ENCODE assay signal across 12 cellular contexts in genomic region chr13:30375436-30375835, GRCh38. TPM values are rescaled to one million over a fixed set of nuclear protein-coding genes. Genes with fewer than 3 reads are reported as not detected.
DNase-seq lines count a peak whose midpoint lies in the region; ATAC-seq and TF ChIP-seq lines count a peak whose summit lies in the region.
"Had no signal": no experiment of that assay in that cellular context is flagged by ENCODE, and none has a peak within 500 bp of the region (broad histone marks: within the 10 kb centered on the region; RNA-seq: fewer than 3 reads in every experiment).

No MANE protein-coding gene starts in this region.

- H3K9me3 Mint-ChIP-seq in activated naive CD4-positive, alpha-beta T cell treated with anti-CD3 and anti-CD28 coated beads, Interleukin-2, amount 50 U/mL, for 24 hours, result no peaks in the 10 kb centered on the region
- peaks cover 2% of the 10 kb centered on the region for H3K9me3 Mint-ChIP-seq in activated naive CD8-positive, alpha-beta T cell treated with anti-CD3 and anti-CD28 coated beads, Interleukin-2, amount 10 ng/mL, durations not matched to agents 7 days and 5 days
- H3K9me3 Mint-ChIP-seq in type B pancreatic cell, result no peaks in the 10 kb centered on the region

- no peaks in the 10 kb centered on the region for H3K27me3 Mint-ChIP-seq in activated naive CD4-positive, alpha-beta T cell treated with anti-CD3 and anti-CD28 coated beads, Interleukin-2, amount 50 U/mL, for 24 hours
- no peaks in the 10 kb centered on the region for H3K27me3 Mint-ChIP-seq in activated naive CD8-positive, alpha-beta T cell treated with anti-CD3 and anti-CD28 coated beads, Interleukin-2, amount 10 ng/mL, durations not matched to agents 7 days and 5 days
- no peaks in the 10 kb centered on the region for H3K27me3 Mint-ChIP-seq in type B pancreatic cell

- no peak for DNase-seq in activated naive CD4-positive, alpha-beta T cell treated with anti-CD3 and anti-CD28 coated beads, Interleukin-2, amount 50 U/mL, for 16 hours
- peak; percentile 36 for DNase-seq in NCI-H2029 treated with DMSO at 0.1 percent for 48 hours (lab: John Stamatoyannopoulos, UW)
- DNase-seq in activated naive CD8-positive, alpha-beta T cell treated with anti-CD3 and anti-CD28 coated beads, Interleukin-2, amount 10 ng/mL, durations not matched to agents 7 days and 5 days, result no peak
- no peak for DNase-seq in type B pancreatic cell (ENCODE audit: extremely low spot score, unreplicated experiment)
- DNase-seq in Right ventricle myocardium superior, result no peak
- DNase-seq: activated gamma-delta T cell treated with Interleukin-2 at 50 U/mL for 16 hours, PC-9, right cardiac atrium, upper lobe of left lung had no signal

- no peak for ATAC-seq in activated naive CD8-positive, alpha-beta T cell treated with anti-CD3 and anti-CD28 coated beads, Interleukin-2, amount 10 ng/mL, durations not matched to agents 7 days and 5 days (ENCODE audit: low read depth)
- no peak for ATAC-seq in GM21360 (IDR thresholded peaks at IDR 0.05; ENCODE audit: unreplicated experiment)
- ATAC-seq in Right ventricle myocardium superior (ENCODE audit: poor library complexity), result no peak
- no peak for ATAC-seq in HG02970 (IDR thresholded peaks at IDR 0.05; ENCODE audit: low FRiP score, unreplicated experiment)

- intact Hi-C loops in Right ventricle myocardium superior (cut with DNase I), result no loop called here

- peak overlapping the region; percentile 64 for H3K27ac Mint-ChIP-seq in activated naive CD4-positive, alpha-beta T cell treated with anti-CD3 and anti-CD28 coated beads, Interleukin-2, amount 50 U/mL, for 24 hours
- peak overlapping the region; percentile 96 for H3K27ac Mint-ChIP-seq in activated naive CD8-positive, alpha-beta T cell treated with anti-CD3 and anti-CD28 coated beads, Interleukin-2, amount 10 ng/mL, durations not matched to agents 7 days and 5 days
- no peak overlapping the region for H3K27ac Mint-ChIP-seq in type B pancreatic cell

- no peak for TF ChIP-seq CTCF in type B pancreatic cell (conservative IDR thresholded peaks at IDR 0.05)

- no peaks in the 10 kb centered on the region for H3K36me3 Mint-ChIP-seq in activated naive CD4-positive, alpha-beta T cell treated with anti-CD3 and anti-CD28 coated beads, Interleukin-2, amount 50 U/mL, for 24 hours
- H3K36me3 Mint-ChIP-seq in activated naive CD8-positive, alpha-beta T cell treated with anti-CD3 and anti-CD28 coated beads, Interleukin-2, amount 10 ng/mL, durations not matched to agents 7 days and 5 days, result peaks cover 7% of the 10 kb centered on the region
- H3K36me3 Mint-ChIP-seq in type B pancreatic cell, result no peaks in the 10 kb centered on the region

- POLR2A ChIA-PET in activated naive CD8-positive, alpha-beta T cell treated with anti-CD3 and anti-CD28 coated beads, Interleukin-2, amount 10 ng/mL, durations not matched to agents 7 days and 5 days (lab: Charles Lee), result interaction anchor here (1.4 to 3.4 kb wide), 6 partner anchors 10 to 90 kb away, joined by 4 to 39 read pairs (median 15); partner anchors contain the start of genes HMGB1, KATNAL1 and UBE2L5

- H3K4me1 Mint-ChIP-seq in activated naive CD4-positive, alpha-beta T cell treated with anti-CD3 and anti-CD28 coated beads, Interleukin-2, amount 50 U/mL, for 24 hours, result peaks cover 93% of the 10 kb centered on the region
- H3K4me1 Mint-ChIP-seq in activated naive CD8-positive, alpha-beta T cell treated with anti-CD3 and anti-CD28 coated beads, Interleukin-2, amount 10 ng/mL, durations not matched to agents 7 days and 5 days, result peaks cover 87% of the 10 kb centered on the region
- H3K4me1 Mint-ChIP-seq in type B pancreatic cell (ENCODE audit: unreplicated experiment), result peaks cover 10% of the 10 kb centered on the region

- peak overlapping the region; percentile 73 for H3K4me3 Mint-ChIP-seq in activated naive CD4-positive, alpha-beta T cell treated with anti-CD3 and anti-CD28 coated beads, Interleukin-2, amount 50 U/mL, for 24 hours
- H3K4me3 Mint-ChIP-seq in activated naive CD8-positive, alpha-beta T cell treated with anti-CD3 and anti-CD28 coated beads, Interleukin-2, amount 10 ng/mL, durations not matched to agents 7 days and 5 days, result peak overlapping the region; percentile 94
- no peak overlapping the region for H3K4me3 Mint-ChIP-seq in type B pancreatic cell

RNA-seq across cellular contexts. Expression of gene UBE2L5, which starts 46.9 kb away (rescaled TPM):
- not detected for total RNA-seq in activated naive CD8-positive, alpha-beta T cell treated with anti-CD3 and anti-CD28 coated beads, Interleukin-2, amount 10 ng/mL, durations not matched to agents 7 days and 5 days
- total RNA-seq in type B pancreatic cell (ENCODE audit: low replicate concordance), result not detected in 2 replicates
- total RNA-seq in Right ventricle myocardium superior, result not detected
- total RNA-seq: PC-9, right cardiac atrium, upper lobe of left lung had no signal
